ENCODE assay signal across 19 cellular contexts in genomic region chr7:134442441-134443220, GRCh38. TPM values are rescaled to one million over a fixed set of nuclear protein-coding genes. Genes with fewer than 3 reads are reported as not detected.
"Had no signal": no experiment of that assay in that cellular context is flagged by ENCODE, and none has a peak within 500 bp of the region (broad histone marks: within the 10 kb centered on the region; RNA-seq: fewer than 3 reads in every experiment).

No MANE protein-coding gene starts in this region.

- H3K4me1 ChIP-seq: SJCRH30 had no signal

- H3K4me3 ChIP-seq: MG63, SJCRH30 had no signal

- DNase-seq: Karpas-422, KG1, MG63, NCI-H1092, NCI-H1105 treated with DMSO at 0.1 percent for 48 hours, NCI-H1417 treated with DMSO at 0.1 percent for 48 hours, NCI-H146, NCI-H1694 treated with DMSO at 0.1 percent for 48 hours, NCI-H1930, NCI-H2081, NCI-H2107, NCI-H2227 treated with DMSO at 0.1 percent for 48 hours, NCI-H524, NCI-H774, SHP77 treated with DMSO at 0.1 percent for 48 hours, SJCRH30 had no signal

- H3K27me3 ChIP-seq: MG63, SJCRH30 had no signal

- H3K27ac ChIP-seq: SJCRH30 had no signal

- ATAC-seq: Panc1, SK-N-SH treated with all-trans-retinoic acid at 6 μM for 48 hours had no signal

- H3K9me3 ChIP-seq: MG63, SJCRH30 had no signal

RNA-seq across cellular contexts. Expression of gene AKR1B1, which starts 16.3 kb away (rescaled TPM):
- total RNA-seq: HT-29 had no signal
